8 cellular contexts compared by ENCODE assay signal in genomic region chr7:45890902-45891461, GRCh38. TPM values are rescaled to one million over a fixed set of nuclear protein-coding genes. Genes with fewer than 3 reads are reported as not detected.
DNase-seq lines count a peak whose midpoint lies in the region; ATAC-seq and TF ChIP-seq lines count a peak whose summit lies in the region.

No MANE protein-coding gene starts in this region.

- H2BK15ac ChIP-seq in mesenchymal stem cell (ENCODE audit: low read depth, poor library complexity, severe bottlenecking), result no peak overlapping the region

- H3K14ac ChIP-seq in mesenchymal stem cell (ENCODE audit: low read length in 2 of 2), result no peak overlapping the region

- H3K9me3 ChIP-seq in mesenchymal stem cell (ENCODE audit: control insufficient read depth, low read length), result no peaks in the 10 kb centered on the region

- peaks cover 60 to 96% of the 10 kb centered on the region in 2 donors for H3K27me3 Mint-ChIP-seq in effector memory CD8-positive, alpha-beta T cell

- no peak overlapping the region for H2BK5ac ChIP-seq in mesenchymal stem cell (ENCODE audit: low read depth, low read length, poor library complexity, severe bottlenecking)

- TF ChIP-seq CTCF in NB4 (IDR thresholded peaks at IDR 0.05; ENCODE audit: low read depth, low read length), result peak; percentile 36

- no peak overlapping the region for H2AK5ac ChIP-seq in mesenchymal stem cell (ENCODE audit: low read length, severe bottlenecking)

- peaks cover 18% of the 10 kb centered on the region for H3K4me1 ChIP-seq in mesenchymal stem cell (ENCODE audit: control insufficient read depth, insufficient read depth, low read depth, low read length)

- peaks cover 0 to 66% of the 10 kb centered on the region in 2 experiments for H3K27me3 ChIP-seq in mesenchymal stem cell (ENCODE audit: control insufficient read depth in 1 of 2, insufficient read depth in 1 of 2, low read length in 2 of 2)

- H2BK12ac ChIP-seq in mesenchymal stem cell (ENCODE audit: low read length in 2 of 2), result no peak overlapping the region

- no peak overlapping the region for H3K4me2 ChIP-seq in mesenchymal stem cell (ENCODE audit: low read length, poor library complexity, severe bottlenecking)

- no peaks in the 10 kb centered on the region for H3K9me3 Mint-ChIP-seq in effector memory CD8-positive, alpha-beta T cell

- no peak overlapping the region for H2BK120ac ChIP-seq in mesenchymal stem cell (ENCODE audit: low read depth, low read length)

- TF ChIP-seq POLR2A in NB4 (IDR thresholded peaks at IDR 0.05; ENCODE audit: extremely low read depth, insufficient read length), result no peak

- no peak overlapping the region for H3K23ac ChIP-seq in mesenchymal stem cell (ENCODE audit: low read length in 2 of 2)

- no peak overlapping the region for H3K4me3 Mint-ChIP-seq in effector memory CD8-positive, alpha-beta T cell

- H4K8ac ChIP-seq in mesenchymal stem cell (ENCODE audit: low read length), result no peak overlapping the region

- no peak for ATAC-seq in effector memory CD8-positive, alpha-beta T cell (replicated peaks)

- no peak overlapping the region for H3K27ac ChIP-seq in mesenchymal stem cell (ENCODE audit: low read length, poor library complexity, severe bottlenecking)

- no peaks in the 10 kb centered on the region for H3K4me1 Mint-ChIP-seq in effector memory CD8-positive, alpha-beta T cell (ENCODE audit: low read depth in 2 of 2)

- no peaks in the 10 kb centered on the region for H3K36me3 ChIP-seq in mesenchymal stem cell (ENCODE audit: control insufficient read depth in 1 of 2, insufficient read depth in 2 of 2, low read depth in 1 of 2, low read length in 2 of 2)

- H3K18ac ChIP-seq in mesenchymal stem cell (ENCODE audit: low read depth in 1 of 2, low read length in 2 of 2), result no peak overlapping the region

- H4K91ac ChIP-seq in mesenchymal stem cell (ENCODE audit: low read length), result no peak overlapping the region

- H3K27ac Mint-ChIP-seq in effector memory CD8-positive, alpha-beta T cell, result no peak overlapping the region

- H3K9ac ChIP-seq in mesenchymal stem cell (ENCODE audit: low read length), result no peak overlapping the region

- H3K4ac ChIP-seq in mesenchymal stem cell (ENCODE audit: low read depth in 1 of 2, low read length in 2 of 2), result no peak overlapping the region

- 87% methylated on average over 3 of the region's 6 CpGs for WGBS in mesenchymal stem cell

- H3K36me3 Mint-ChIP-seq in effector memory CD8-positive, alpha-beta T cell (ENCODE audit: insufficient read depth), result peaks cover 2% of the 10 kb centered on the region

- peak; percentile 47 for DNase-seq in NCI-H2196 (lab: John Stamatoyannopoulos, UW; ENCODE audit: unreplicated experiment)
- DNase-seq in NCI-H2196 treated with DMSO at 0.1 percent for 48 hours (lab: John Stamatoyannopoulos, UW; ENCODE audit: unreplicated experiment), result no peak
- DNase-seq in NB4 (ENCODE audit: low read depth), result peak; percentile 45
- peak; percentile 65 for DNase-seq in astrocyte of the hippocampus (ENCODE audit: low read depth, low spot score)
- DNase-seq in mesenchymal stem cell, result peak; percentile 53
- no peak for DNase-seq in activated CD4-positive, alpha-beta T cell treated with anti-CD3 and anti-CD28 coated beads for 1 hour
- no peak for DNase-seq in stimulated activated CD4-positive, alpha-beta T cell treated with anti-CD3 and anti-CD28 coated beads, Interleukin-1b, Interleukin-23, amount 100 ng/mL, for 48 hours
- no peak for DNase-seq in effector memory CD8-positive, alpha-beta T cell

- no peaks in the 10 kb centered on the region for H3K79me1 ChIP-seq in mesenchymal stem cell (replicated peaks; ENCODE audit: low read length, poor library complexity, severe bottlenecking)

- no peak overlapping the region for H2AFZ ChIP-seq in mesenchymal stem cell (ENCODE audit: low read depth, low read length)

- H3K4me3 ChIP-seq in NB4 (ENCODE audit: low read depth, low read length) (no peak overlapping the region), mesenchymal stem cell (ENCODE audit: insufficient read depth in 1 of 2, low read depth in 1 of 2, low read length in 2 of 2) (no peak overlapping the region)

RNA-seq across cellular contexts. Expression of gene IGFBP1, which starts 2.7 kb away (rescaled TPM):
- 0.33 TPM for polyA plus RNA-seq in mesenchymal stem cell (2013, experiment 1 of 2)
- polyA plus RNA-seq in mesenchymal stem cell (2013, experiment 2 of 2), result 0.32 TPM

RNA-seq across cellular contexts. Expression of gene CCDC201, which starts 18.1 kb away (rescaled TPM):
- polyA plus RNA-seq in mesenchymal stem cell (2013, experiment 1 of 2), result not detected
- not detected for polyA plus RNA-seq in mesenchymal stem cell (2013, experiment 2 of 2)

RNA-seq across cellular contexts. Expression of gene IGFBP3, which starts 30.1 kb away (rescaled TPM):
- polyA plus RNA-seq in mesenchymal stem cell (2013, experiment 1 of 2), result 947 TPM
- 926 TPM for polyA plus RNA-seq in mesenchymal stem cell (2013, experiment 2 of 2)

Comparison
In these comparisons a context has a peak if more than half of its experiments do, and no peak if none do; other contexts are left out.
1. DNase-seq: peak in NCI-H2196 (single experiment), NB4 (single experiment), astrocyte of the hippocampus (single experiment) and mesenchymal stem cell (single experiment); none in NCI-H2196 treated with DMSO at 0.1 percent for 48 hours (single experiment), activated CD4-positive, alpha-beta T cell treated with anti-CD3 and anti-CD28 coated beads for 1 hour (single experiment), stimulated activated CD4-positive, alpha-beta T cell treated with anti-CD3 and anti-CD28 coated beads, Interleukin-1b, Interleukin-23, amount 100 ng/mL, for 48 hours (single experiment) and effector memory CD8-positive, alpha-beta T cell (0 of 3).